Comparison of ENCODE assay signal across 8 cellular contexts in genomic region chr15:44662478-44663409, GRCh38.
A peak's percentile ranks its signal among the peaks of the same experiment; 100 is the strongest.
DNase-seq lines count a peak whose midpoint lies in the region; ATAC-seq lines count a peak whose summit lies in the region.

No MANE protein-coding gene starts in this region.

- peak overlapping the region; percentile 89 for H3K4me3 ChIP-seq in duodenal mucosa (ENCODE audit: low read depth in 1 of 2, low read length in 2 of 2)

- no peaks in the 10 kb centered on the region for H3K27me3 ChIP-seq in duodenal mucosa (ENCODE audit: control insufficient read depth in 1 of 2, insufficient read depth in 2 of 2, low read length in 2 of 2)

- peak; percentile 37 for ATAC-seq in HG03095 (IDR thresholded peaks at IDR 0.05; ENCODE audit: unreplicated experiment)

- no peaks in the 10 kb centered on the region for H3K9me3 ChIP-seq in duodenal mucosa (ENCODE audit: control insufficient read depth in 1 of 2, low read length in 2 of 2)

- peak; percentile 57 for DNase-seq in SIG-M5 treated with dmso at 0.1 percent for 504 hours (lab: John Stamatoyannopoulos, UW; ENCODE audit: unreplicated experiment)
- DNase-seq in SIG-M5 (lab: John Stamatoyannopoulos, UW) = no peak
- DNase-seq in NCI-H345 treated with DMSO at 0.1 percent for 48 hours (lab: John Stamatoyannopoulos, UW; ENCODE audit: unreplicated experiment) = peak; percentile 4
- peak; percentile 79 to 80 for DNase-seq in activated CD4-positive, alpha-beta T cell treated with anti-CD3 and anti-CD28 coated beads, Interleukin-2, amount 50 U/mL, for 4 hours
- DNase-seq in medulla oblongata (ENCODE audit: extremely low spot score) = peak; percentile 38
- DNase-seq in stimulated activated CD8-positive, alpha-beta memory T cell treated with anti-CD3 and anti-CD28 coated beads, Interleukin-12 subunit alpha, Interleukin-12 subunit beta, amount 100 ng/mL, for 4 hours (ENCODE audit: low read depth) = peak; percentile 68

- peaks cover 0 to 13% of the 10 kb centered on the region in 2 donors for H3K36me3 ChIP-seq in duodenal mucosa (ENCODE audit: control insufficient read depth in 1 of 2, insufficient read depth in 2 of 2, low read length in 2 of 2)

- H3K4me1 ChIP-seq in duodenal mucosa (ENCODE audit: control insufficient read depth in 1 of 2, insufficient read depth in 2 of 2, low read length in 2 of 2) = peaks cover 12 to 17% of the 10 kb centered on the region in 2 donors

- peak overlapping the region; percentile 96 to 99 for H3K9ac ChIP-seq in duodenal mucosa (ENCODE audit: low read depth in 1 of 2, low read length in 2 of 2)

- peak overlapping the region; percentile 97 for H3K27ac ChIP-seq in duodenal mucosa (ENCODE audit: low read depth, low read length)
